Comparison of ENCODE assay signal across 8 cellular contexts in the genomic region with DNA sequence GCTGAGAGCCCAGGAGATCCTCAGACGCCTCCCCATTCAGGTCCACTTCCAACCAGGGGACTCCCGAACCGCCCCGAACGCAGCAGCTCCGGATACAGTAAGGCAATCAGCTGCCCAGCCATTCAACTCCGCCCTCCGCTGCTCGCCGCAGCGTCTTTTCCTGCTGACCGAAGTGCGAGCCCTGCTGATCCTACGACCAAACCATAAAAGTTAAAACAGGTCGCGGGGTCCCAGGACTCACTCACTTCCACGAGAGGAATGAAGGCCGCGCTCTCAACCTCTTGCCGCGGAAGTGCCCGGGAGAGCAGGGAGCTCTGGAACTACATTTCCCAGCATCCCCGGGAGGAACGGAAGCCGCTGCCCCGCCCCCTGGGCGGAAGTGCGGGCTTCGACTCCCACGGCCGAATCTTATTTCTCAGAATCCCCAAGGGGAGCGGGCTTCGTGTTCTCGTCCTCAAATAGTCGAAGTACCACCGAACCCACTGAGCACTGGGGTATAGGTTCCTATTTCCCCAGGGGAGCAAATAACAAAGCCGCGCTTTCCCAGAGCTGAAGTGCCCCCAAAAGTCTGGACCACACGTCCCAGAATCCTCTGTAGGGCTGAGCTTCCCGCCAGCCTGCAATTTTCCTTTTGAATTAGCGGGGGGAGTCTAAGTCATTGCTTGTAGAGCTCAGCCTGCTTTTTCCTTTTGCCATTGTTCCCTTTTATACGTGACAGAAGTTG. TPM values are rescaled to one million over a fixed set of nuclear protein-coding genes. Genes with fewer than 3 reads are reported as not detected.
DNase-seq lines count a peak whose midpoint lies in the region; ATAC-seq and TF ChIP-seq lines count a peak whose summit lies in the region.

A gene (minus strand): TSS at position 298 of the 724 bp plus-strand sequence. CDS start 13,097 bp downstream, outside the sequence.

- peaks cover 0 to 8% of the 10 kb centered on the region in 2 donors for H3K4me1 ChIP-seq in uterus

- ATAC-seq in HG02885 (IDR thresholded peaks at IDR 0.05; ENCODE audit: poor library complexity, unreplicated experiment) (peak; percentile 99), left ventricle myocardium superior (peak; percentile 99)

- in situ Hi-C loops in GM13977 (cut with MboI; ENCODE audit: low pct_unique_long_range_greater_than_20kb, low sequenced_read_pairs, unreplicated experiment), result no loop called here

- TF ChIP-seq POLR2A in uterus (IDR thresholded peaks at IDR 0.05), result peak in 1 of 2 donors; percentile 29

- peak within 1 kb of the TSS; percentile 84 to 91 for H3K27ac ChIP-seq in uterus

- no peaks in the 10 kb centered on the region for H3K9me3 ChIP-seq in uterus

- H3K4me3 ChIP-seq in uterus, result peak within 1 kb of the TSS; percentile 59 to 93

- intact Hi-C loops in T-helper 2 cell treated with Interferon-gamma antibody and Interleukin-4, amounts not matched to agents 100 ng/mL and 5 ng/mL, for 36 hours (cut with micrococcal nuclease), result loop anchor here (1.0 to 10.0 kb wide), 7 partner anchors 49 to 566 kb away; a partner anchor contains a TSS
- intact Hi-C loops in left ventricle myocardium superior (cut with micrococcal nuclease) (no loop called here), uterus (cut with DNase I; ENCODE audit: low total_unique reads) (no loop called here)

- DNase-seq in GM13977 (ENCODE audit: low spot score), result peak; percentile 88
- peak; percentile 76 to 88 for DNase-seq in NCI-H187 (lab: John Stamatoyannopoulos, UW)
- peak in 57 of 58 donors; percentile 41 to 94 (median 87) for DNase-seq in anterior cingulate cortex (lab: John Stamatoyannopoulos, UW)
- peak; percentile 90 for DNase-seq in left ventricle myocardium superior
- peak; percentile 51 for DNase-seq in pulmonary artery endothelial cell (ENCODE audit: low read depth, low spot score)
- peak; percentile 86 to 87 for DNase-seq in uterus

- TF ChIP-seq CTCF in GM13977 (IDR thresholded peaks at IDR 0.05; ENCODE audit: extremely low read depth, insufficient read depth, missing control alignments), result no peak
- no peak for TF ChIP-seq CTCF in uterus (IDR thresholded peaks at IDR 0.05)

- H3K27me3 ChIP-seq in uterus, result no peaks in the 10 kb centered on the region

- H3K36me3 ChIP-seq in uterus, result no peaks in the 10 kb centered on the region

RNA-seq across cellular contexts. Expression of the gene that starts here (rescaled TPM):
- 13.9 and 14.4 TPM in 2 replicates for total RNA-seq in T-helper 2 cell treated with Interferon-gamma antibody and Interleukin-4, amounts not matched to agents 100 ng/mL and 5 ng/mL, for 36 hours
- total RNA-seq in left ventricle myocardium superior (8.9 TPM), pulmonary artery endothelial cell (18.5 and 20.7 TPM in 2 replicates), uterus (10 to 100 TPM in 3 of 4 donors, 1 to 10 TPM in 1; 9.4 to 33.0 (median 14.6) TPM)

Comparison
In these comparisons a context has a peak if more than half of its experiments do, and no peak if none do; other contexts are left out.
1. Peak in every context shown above with its lines: DNase-seq, ATAC-seq, H3K4me3 ChIP-seq and H3K27ac ChIP-seq.